8 cellular contexts compared by ENCODE assay signal in the genomic region with DNA sequence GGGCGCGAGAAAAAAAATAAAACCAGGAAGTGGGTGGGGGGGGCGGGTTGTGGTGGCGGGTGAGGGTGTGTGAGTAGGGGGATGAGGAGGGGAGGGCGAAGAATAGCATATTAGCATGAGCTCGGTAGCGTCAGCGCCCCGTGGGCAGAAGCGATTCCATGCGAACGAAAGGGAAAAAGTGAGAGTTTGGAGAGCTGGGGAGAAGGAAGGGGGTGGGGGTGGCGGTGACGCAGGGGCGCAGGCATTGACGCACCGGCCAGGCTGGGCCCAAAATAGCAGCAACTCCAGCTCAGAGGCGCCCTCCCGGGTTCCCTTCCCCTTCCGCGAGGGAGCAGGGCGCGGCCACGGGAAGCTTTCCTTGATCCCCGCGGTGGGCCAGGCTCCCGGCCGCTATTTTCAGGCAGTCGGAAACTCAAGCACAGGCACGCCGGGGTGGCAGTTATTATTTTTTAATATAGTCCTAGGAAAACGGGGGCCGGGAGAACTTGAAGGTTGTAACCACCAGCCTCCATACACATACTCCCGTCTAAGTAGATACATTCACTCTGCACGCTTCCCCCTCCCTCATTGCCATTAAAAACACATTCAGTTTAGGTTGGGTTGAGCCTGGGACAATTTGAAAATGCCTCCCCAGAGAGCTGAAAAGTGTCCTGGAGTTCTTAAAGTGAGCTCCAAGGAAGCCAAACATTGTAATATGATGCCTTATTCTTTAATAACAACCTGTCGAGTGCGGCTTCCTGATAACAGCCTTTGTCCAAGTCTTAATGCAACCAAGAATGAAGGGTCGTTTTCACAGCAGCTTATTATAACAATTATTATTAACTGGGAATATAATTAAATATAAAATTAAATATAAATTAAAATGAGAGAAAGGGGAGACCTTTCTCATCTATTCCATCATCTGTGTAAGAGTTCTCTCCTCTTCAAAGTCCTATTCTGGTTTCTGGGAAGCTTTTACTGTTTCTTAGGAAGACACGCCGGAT.
DNase-seq lines count a peak whose midpoint lies in the region; ATAC-seq and TF ChIP-seq lines count a peak whose summit lies in the region.

No MANE protein-coding gene starts in this region.

- peak overlapping the region; percentile 84 for H3K27ac ChIP-seq in 22Rv1

- DNase-seq in NCI-H748 treated with DMSO at 0.1 percent for 48 hours (lab: John Stamatoyannopoulos, UW) (peak; percentile 68), memory B cell (ENCODE audit: low spot score in 2 of 2) (no peak)
- DNase-seq in activated CD8-positive, alpha-beta memory T cell treated with anti-CD3 and anti-CD28 coated beads for 4 hours (ENCODE audit: low read depth in 2 of 2) = peak; percentile 83 to 86
- peak; percentile 85 for DNase-seq in effector CD4-positive, alpha-beta T cell
- peak; percentile 79 for DNase-seq in stimulated activated CD8-positive, alpha-beta memory T cell treated with anti-CD3 and anti-CD28 coated beads, Interleukin-12 subunit alpha, Interleukin-12 subunit beta, amount 100 ng/mL, for 1 hour (ENCODE audit: low read depth)

- peak overlapping the region; percentile 99 for H3K27ac Mint-ChIP-seq in memory B cell

- peak overlapping the region; percentile 93 for H3K4me3 Mint-ChIP-seq in memory B cell

- no peak for TF ChIP-seq CTCF in 22Rv1 (IDR thresholded peaks at IDR 0.05)

- ATAC-seq in GM18519 (IDR thresholded peaks at IDR 0.05; ENCODE audit: low FRiP score, unreplicated experiment) (peak; percentile 2), HG03175 (IDR thresholded peaks at IDR 0.05; ENCODE audit: unreplicated experiment) (peak; percentile 8), memory B cell (ENCODE audit: low read depth) (peak; percentile 22)

- no peaks in the 10 kb centered on the region for H3K9me3 Mint-ChIP-seq in memory B cell

- H3K4me1 Mint-ChIP-seq in memory B cell = peaks cover 19% of the 10 kb centered on the region

- H3K36me3 Mint-ChIP-seq in memory B cell = no peaks in the 10 kb centered on the region

- H3K27me3 Mint-ChIP-seq in memory B cell = peaks cover 4% of the 10 kb centered on the region

Comparison
In these comparisons a context has a peak if more than half of its experiments do, and no peak if none do; other contexts are left out.
1. DNase-seq: peak in NCI-H748 treated with DMSO at 0.1 percent for 48 hours (single experiment), activated CD8-positive, alpha-beta memory T cell treated with anti-CD3 and anti-CD28 coated beads for 4 hours (2 of 2), effector CD4-positive, alpha-beta T cell (single experiment) and stimulated activated CD8-positive, alpha-beta memory T cell treated with anti-CD3 and anti-CD28 coated beads, Interleukin-12 subunit alpha, Interleukin-12 subunit beta, amount 100 ng/mL, for 1 hour (single experiment); none in memory B cell (0 of 2).
2. Peak in every context shown above with its lines, with median percentiles within 50 percentile points of each other: ATAC-seq.